Comparison of ENCODE assay signal across 12 cellular contexts in the genomic region with DNA sequence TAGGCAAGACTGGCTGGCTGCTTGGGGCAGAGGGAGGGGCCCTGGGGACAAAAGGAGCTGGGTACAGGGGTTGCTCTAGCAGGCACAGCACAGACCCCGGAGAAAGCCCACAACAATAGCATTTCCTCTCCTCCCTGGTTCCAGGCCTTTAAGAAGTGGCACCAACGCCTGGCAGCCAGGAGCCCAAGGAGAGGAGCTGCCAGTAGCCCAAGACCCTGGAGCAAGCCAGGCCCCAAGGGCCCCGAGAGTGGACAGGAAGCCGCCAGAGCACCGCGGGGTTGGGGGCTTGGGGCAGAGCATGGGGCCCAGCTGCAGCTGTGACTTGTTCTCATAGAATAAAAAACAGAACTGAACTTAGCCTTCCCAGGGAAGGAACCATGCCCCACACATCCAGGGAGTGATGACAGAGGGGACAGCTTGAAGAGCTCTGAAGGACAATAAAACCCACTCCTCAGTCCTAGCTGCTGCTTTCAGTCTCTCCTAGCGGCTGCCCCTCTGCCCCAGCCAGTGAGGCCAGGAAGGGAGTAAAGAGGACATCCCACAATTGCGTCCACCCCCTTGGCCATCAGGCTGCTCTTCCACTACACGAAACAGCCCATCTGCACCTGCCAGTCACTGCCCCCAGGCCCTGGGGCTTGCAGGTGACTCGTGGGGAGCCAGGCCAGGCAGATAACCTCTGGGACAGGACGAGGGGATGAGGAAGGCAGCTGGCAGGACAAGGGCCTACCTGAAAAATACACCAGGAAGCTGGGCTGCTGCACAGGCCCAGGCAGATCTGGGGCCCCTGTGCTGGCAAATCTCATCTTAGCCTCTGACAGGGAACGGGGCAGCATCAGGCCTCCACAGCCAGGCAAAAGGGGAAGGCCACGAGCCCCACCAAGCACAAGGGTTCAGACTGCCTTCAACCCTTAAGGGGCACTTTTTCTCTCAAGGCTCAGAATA. TPM values are rescaled to one million over a fixed set of nuclear protein-coding genes. Genes with fewer than 3 reads are reported as not detected.
DNase-seq lines count a peak whose midpoint lies in the region; ATAC-seq and TF ChIP-seq lines count a peak whose summit lies in the region.
"Had no signal": no experiment of that assay in that cellular context is flagged by ENCODE, and none has a peak within 500 bp of the region (broad histone marks: within the 10 kb centered on the region; RNA-seq: fewer than 3 reads in every experiment).

No MANE protein-coding gene starts in this region.

- no peaks in the 10 kb centered on the region for H3K9me3 ChIP-seq in hepatocyte (ENCODE audit: low read depth)
- no peaks in the 10 kb centered on the region for H3K9me3 ChIP-seq in sigmoid colon

- peaks cover 28% of the 10 kb centered on the region for H3K4me1 ChIP-seq in ACC112 (ENCODE audit: control insufficient read depth, insufficient read depth, low read length, unreplicated experiment)
- peaks cover 53% of the 10 kb centered on the region for H3K4me1 ChIP-seq in hepatocyte (ENCODE audit: insufficient read depth)
- peaks cover 0 to 74% (median 66%) of the 10 kb centered on the region in 4 donors for H3K4me1 ChIP-seq in sigmoid colon

- no peak overlapping the region for H3K4me2 ChIP-seq in hepatocyte

- no peak for TF ChIP-seq EP300 in sigmoid colon (IDR thresholded peaks at IDR 0.05)

- no peak overlapping the region for H2AFZ ChIP-seq in ACC112 (ENCODE audit: low read length, unreplicated experiment)
- H2AFZ ChIP-seq in hepatocyte = no peak overlapping the region

- TF ChIP-seq CTCF in hepatocyte (IDR thresholded peaks at IDR 0.05; ENCODE audit: poor library complexity) = no peak
- TF ChIP-seq CTCF in sigmoid colon (IDR thresholded peaks at IDR 0.05) = no peak

- H3K4me3 ChIP-seq in ACC112 (ENCODE audit: low read depth, low read length) (no peak overlapping the region), hepatocyte (no peak overlapping the region), sigmoid colon (no peak overlapping the region)

- DNase-seq in hepatocyte (ENCODE audit: low spot score) (no peak), sigmoid colon (no peak), COR-L47 (lab: John Stamatoyannopoulos, UW) (no peak)
- DNase-seq: activated T-cell treated with anti-CD3 and anti-CD28 coated beads, Interleukin-2, amount 50 U/mL, for 4 hours; hippocampal formation; nephron progenitor cell had no signal

- TF ChIP-seq POLR2A in sigmoid colon (IDR thresholded peaks at IDR 0.05) = no peak

- H4K20me1 ChIP-seq in hepatocyte (ENCODE audit: insufficient read depth, poor library complexity, severe bottlenecking) = no peaks in the 10 kb centered on the region

- WGBS in hepatocyte (ENCODE audit: low lambda C conversion rate, missing lambda C conversion rate) = 83% methylated on average over 13 of the region's 13 CpGs
- 79 to 85% methylated on average over 13 of the region's 13 CpGs for WGBS in sigmoid colon, 2 donors

- no peaks in the 10 kb centered on the region for H3K9me2 ChIP-seq in hepatocyte (replicated peaks; ENCODE audit: insufficient read depth)

- H3K79me2 ChIP-seq in ACC112 (ENCODE audit: control insufficient read depth, insufficient read depth, low read length, unreplicated experiment) = no peaks in the 10 kb centered on the region
- H3K79me2 ChIP-seq in hepatocyte = no peaks in the 10 kb centered on the region

- H3K36me3 ChIP-seq in ACC112 (ENCODE audit: insufficient read depth, low read length) (no peaks in the 10 kb centered on the region), hepatocyte (replicated peaks; ENCODE audit: insufficient read depth, low read depth) (no peaks in the 10 kb centered on the region), sigmoid colon (peaks cover 9 to 43% (median 16%) of the 10 kb centered on the region in 4 donors)

- H3K27ac ChIP-seq in ACC112 (ENCODE audit: low read depth, low read length) (peak overlapping the region; percentile 84; the same call in 1 of the 2 replicates), angular gyrus (ENCODE audit: low read depth, low read length) (peak overlapping the region; percentile 34), hepatocyte (peak overlapping the region; percentile 92), sigmoid colon (peak overlapping the region; percentile 86 to 93 (median 88))

- H3K27me3 ChIP-seq in ACC112 (ENCODE audit: insufficient read depth, low read length) (no peaks in the 10 kb centered on the region), hepatocyte (no peaks in the 10 kb centered on the region), sigmoid colon (no peaks in the 10 kb centered on the region)

- ATAC-seq in GM18511 (IDR thresholded peaks at IDR 0.05; ENCODE audit: unreplicated experiment) = no peak
- ATAC-seq in GM21367 (IDR thresholded peaks at IDR 0.05; ENCODE audit: unreplicated experiment) = no peak
- ATAC-seq in HG02763 (IDR thresholded peaks at IDR 0.05; ENCODE audit: unreplicated experiment) = no peak
- ATAC-seq: activated T-cell treated with anti-CD3 and anti-CD28 coated beads, Interleukin-2, amount 50 U/mL, for 4 hours; Panc1 had no signal

- intact Hi-C loops in sigmoid colon (cut with DNase I) = loop anchor here (5.0 kb wide), 2 partner anchors 52 to 137 kb away; partner anchors contain the start of genes AGTRAP, FBXO2 and FBXO44

RNA-seq across cellular contexts. Expression of gene MTHFR, which starts 16.4 kb away (rescaled TPM):
- total RNA-seq in hepatocyte (29.3 and 31.0 TPM in 2 replicates), sigmoid colon (10 to 100 TPM; 16.8 to 38.3 (median 27.9) TPM)
- polyA plus RNA-seq in hepatocyte (17.6 and 25.7 TPM in 2 replicates), sigmoid colon (10 to 100 TPM in 2 of 3 donors, 1 to 10 TPM in 1; 6.6 to 34.6 (median 13.6) TPM)

RNA-seq across cellular contexts. Expression of gene CLCN6, which starts 16.6 kb away (rescaled TPM):
- 14.1 and 15.3 TPM in 2 replicates for total RNA-seq in hepatocyte
- 23.6 and 34.2 TPM in 2 replicates for polyA plus RNA-seq in hepatocyte
- total RNA-seq in sigmoid colon = 10 to 100 TPM; 12.1 to 19.7 (median 16.1) TPM
- 10 to 100 TPM in 1 of 3 donors, 1 to 10 TPM in 2; 3.0 to 17.6 (median 3.7) TPM for polyA plus RNA-seq in sigmoid colon

RNA-seq across cellular contexts. Expression of gene C1orf167, which starts 27.4 kb away (rescaled TPM):
- total RNA-seq in hepatocyte (not detected in 2 replicates), sigmoid colon (1 to 10 TPM in 2 of 4 donors, under 1 TPM in 1, not detected in 1; 0.66 to 1.8 (median 1.1) TPM)
- polyA plus RNA-seq in hepatocyte (0.37 TPM in 1 of 2 replicates, not detected in the other), sigmoid colon (1 to 10 TPM; 1.6 to 2.4 (median 2.2) TPM)
- total RNA-seq: activated T-cell treated with anti-CD3 and anti-CD28 coated beads, Interleukin-2, amount 50 U/mL, for 4 hours had no signal

RNA-seq across cellular contexts. Expression of gene AGTRAP, which starts 53.5 kb away (rescaled TPM):
- total RNA-seq in hepatocyte = 30.5 and 34.2 TPM in 2 replicates
- 71.9 and 77.5 TPM in 2 replicates for polyA plus RNA-seq in hepatocyte
- 10 to 100 TPM; 22.8 to 58.3 (median 33.6) TPM for total RNA-seq in sigmoid colon
- polyA plus RNA-seq in sigmoid colon = 10 to 100 TPM in 2 of 3 donors, 1 to 10 TPM in 1; 6.7 to 57.3 (median 12.0) TPM

RNA-seq across cellular contexts. Expression of gene NPPA, which starts 58.2 kb away (rescaled TPM):
- total RNA-seq in hepatocyte (not detected in 2 replicates), sigmoid colon (not detected)
- polyA plus RNA-seq in hepatocyte (0.22 and 1.1 TPM in 2 replicates), sigmoid colon (1 to 10 TPM in 1 of 3 donors, under 1 TPM in 1, not detected in 1; 0.92 to 8.6 TPM)
- total RNA-seq: activated T-cell treated with anti-CD3 and anti-CD28 coated beads, Interleukin-2, amount 50 U/mL, for 4 hours had no signal

Comparison
In these comparisons a context has a peak if more than half of its experiments do, and no peak if none do; other contexts are left out.
1. H3K27ac ChIP-seq: peak in every context shown above with its lines; median percentile 92 in hepatocyte; 88 in sigmoid colon; 84 in ACC112; 34 in angular gyrus.